In the genomic region with DNA sequence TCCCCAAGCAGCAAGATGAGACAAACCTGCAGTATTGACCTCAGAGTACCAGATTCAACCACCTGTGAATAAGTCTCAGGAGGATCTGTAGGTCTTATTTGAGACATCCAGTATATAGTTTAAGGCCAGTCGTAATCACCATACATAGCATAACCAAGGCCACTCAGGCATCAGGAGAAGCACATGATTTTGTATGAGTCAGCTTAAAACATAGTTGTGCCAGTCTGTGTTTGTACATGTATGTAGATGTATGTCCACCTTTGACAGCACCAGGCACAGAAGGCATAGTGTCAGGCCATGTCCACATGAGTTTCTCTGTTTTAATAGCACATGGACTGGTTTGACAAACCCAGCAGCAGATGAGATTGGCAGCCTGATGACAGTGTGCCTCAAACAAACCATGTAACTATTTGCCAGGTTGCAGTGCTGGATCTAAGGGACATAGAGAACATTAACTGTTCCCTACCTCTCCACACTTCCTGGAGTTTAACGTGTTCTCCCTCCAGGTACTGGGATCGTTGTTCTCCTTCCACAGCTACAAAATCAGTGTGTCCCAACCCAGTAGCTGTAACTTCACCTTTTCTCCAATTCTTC, we compare ENCODE assay signal across 10 cellular contexts. TPM values are rescaled to one million over a fixed set of nuclear protein-coding genes. Genes with fewer than 3 reads are reported as not detected.
"Had no signal": no experiment of that assay in that cellular context is flagged by ENCODE, and none has a peak within 500 bp of the region (broad histone marks: within the 10 kb centered on the region; RNA-seq: fewer than 3 reads in every experiment).

No MANE protein-coding gene starts in this region.

- H3K9ac ChIP-seq: GM23248 had no signal

- H3K27ac ChIP-seq: GM23248 had no signal

- DNase-seq: GM23248, GOT3, H7, HFFc6, KG1 had no signal

- H3K4me3 Mint-ChIP-seq: HFFc6, IgD-negative memory B cell had no signal

- H3K36me3 Mint-ChIP-seq: IgD-negative memory B cell had no signal

- H3K36me3 ChIP-seq: HAP-1 had no signal

- H3K27me3 Mint-ChIP-seq: IgD-negative memory B cell had no signal

- ATAC-seq: HCT116 had no signal

- H3K4me1 ChIP-seq: HAP-1 had no signal

- H3K4me3 ChIP-seq: GM23248, HAP-1 had no signal

- H2AFZ ChIP-seq: GM23248 had no signal

- H3K27ac Mint-ChIP-seq: HFFc6, IgD-negative memory B cell had no signal

RNA-seq across cellular contexts. Expression of gene ASIP, which starts 8.6 kb away (rescaled TPM):
- total RNA-seq: GM23248, H4, H7, HFFc6, HT1080 had no signal
- polyA plus RNA-seq: GM23248, IgD-negative memory B cell had no signal
